ENCODE assay signal across 23 cellular contexts in genomic region chr1:38607526-38607925, GRCh38.
"Had no signal": no experiment of that assay in that cellular context is flagged by ENCODE, and none has a peak within 500 bp of the region (broad histone marks: within the 10 kb centered on the region; RNA-seq: fewer than 3 reads in every experiment).

No MANE protein-coding gene starts in this region.

- DNase-seq: natural killer cell; occipital lobe; pancreas; spleen; stimulated activated CD4-positive, alpha-beta T cell treated with anti-CD3 and anti-CD28 coated beads, Interleukin-12 subunit alpha, Interleukin-12 subunit beta, amount 100 ng/mL, for 4 hours; stimulated activated CD4-positive, alpha-beta T cell treated with anti-CD3 and anti-CD28 coated beads, Interleukin-4, amount 100 ng/mL, for 1 hour; stimulated activated CD4-positive, alpha-beta T cell treated with anti-CD3 and anti-CD28 coated beads, Interleukin-4, amount 100 ng/mL, for 4 hours; tibial artery; transverse colon; upper lobe of right lung; uterus had no signal

- H3K36me3 Mint-ChIP-seq: natural killer cell; neural progenitor cell; stimulated activated memory B cell treated with anti-CD40 and anti-IgM and Interleukin-4, amounts not matched to agents 10 μg/mL and 1 μg/mL and 100 μg/mL, for 72 hours; type B pancreatic cell had no signal

- H3K9ac ChIP-seq: neural progenitor cell had no signal

- H3K4me3 ChIP-seq: neural progenitor cell, pancreas, prostate gland, right atrium auricular region, skin epidermis, smooth muscle cell, spleen, suprapubic skin, testis, tibial artery, transverse colon, upper lobe of right lung, uterus had no signal

- H3K4me3 Mint-ChIP-seq: natural killer cell; nephron; neural progenitor cell; stimulated activated memory B cell treated with anti-CD40 and anti-IgM and Interleukin-4, amounts not matched to agents 10 μg/mL and 1 μg/mL and 100 μg/mL, for 72 hours; stimulated activated naive CD8-positive, alpha-beta T cell treated with anti-CD3 and anti-CD28 coated beads, Interleukin-15, amount 100 ng/mL, for 72 hours; type B pancreatic cell had no signal

- H3K4me1 Mint-ChIP-seq: natural killer cell; stimulated activated memory B cell treated with anti-CD40 and anti-IgM and Interleukin-4, amounts not matched to agents 10 μg/mL and 1 μg/mL and 100 μg/mL, for 72 hours had no signal

- H2AFZ ChIP-seq: neural progenitor cell had no signal

- H3K4me1 ChIP-seq: pancreas, prostate gland, right atrium auricular region, spleen, suprapubic skin, testis, tibial artery, transverse colon, upper lobe of right lung, uterus had no signal

- ATAC-seq: natural killer cell; sciatic nerve; stimulated activated memory B cell treated with anti-CD40 and anti-IgM and Interleukin-4, amounts not matched to agents 10 μg/mL and 1 μg/mL and 100 μg/mL, for 72 hours; stimulated activated naive CD8-positive, alpha-beta T cell treated with anti-CD3 and anti-CD28 coated beads, Interleukin-15, amount 100 ng/mL, for 72 hours; upper lobe of right lung had no signal

- H3K27ac Mint-ChIP-seq: natural killer cell; nephron; stimulated activated memory B cell treated with anti-CD40 and anti-IgM and Interleukin-4, amounts not matched to agents 10 μg/mL and 1 μg/mL and 100 μg/mL, for 72 hours; stimulated activated naive CD8-positive, alpha-beta T cell treated with anti-CD3 and anti-CD28 coated beads, Interleukin-15, amount 100 ng/mL, for 72 hours had no signal

- H3K9me3 Mint-ChIP-seq: natural killer cell; nephron; neural progenitor cell; stimulated activated memory B cell treated with anti-CD40 and anti-IgM and Interleukin-4, amounts not matched to agents 10 μg/mL and 1 μg/mL and 100 μg/mL, for 72 hours; stimulated activated naive CD8-positive, alpha-beta T cell treated with anti-CD3 and anti-CD28 coated beads, Interleukin-15, amount 100 ng/mL, for 72 hours; type B pancreatic cell had no signal

- H3K27ac ChIP-seq: neural progenitor cell, pancreas, prostate gland, right atrium auricular region, skin epidermis, spleen, suprapubic skin, testis, tibial artery, transverse colon, upper lobe of right lung, uterus had no signal

- H3K36me3 ChIP-seq: neural progenitor cell, pancreas, prostate gland, right atrium auricular region, spleen, suprapubic skin, tibial artery, transverse colon, upper lobe of right lung, uterus had no signal

- H3K9me3 ChIP-seq: pancreas, prostate gland, right atrium auricular region, spleen, suprapubic skin, testis, tibial artery, transverse colon, upper lobe of right lung, uterus had no signal

- H3K4me2 ChIP-seq: smooth muscle cell had no signal

- H3K27me3 ChIP-seq: pancreas, right atrium auricular region, testis, uterus had no signal
